Comparison of ENCODE assay signal across 1 cellular context in genomic region chr17:7572338-7572587, GRCh38.
TF ChIP-seq lines count a peak whose summit lies in the region.

No MANE protein-coding gene starts in this region.

TF ChIP-seq in HEK293, 187 proteins besides CTCF, POLR2A, EP300 and RAD21 (continued from another document):
- TF ChIP-seq ZNF148 (tag by site-specific recombination; IDR thresholded peaks at IDR 0.05; ENCODE audit: borderline replicate concordance) (no peak), PRDM10 (tag by site-specific recombination; IDR thresholded peaks at IDR 0.05) (peak; percentile 83; the same call in 1 of the 2 replicates), ZNF488 (tag by site-specific recombination; IDR thresholded peaks at IDR 0.05) (no peak), PRDM1 (tag by site-specific recombination; IDR thresholded peaks at IDR 0.05) (peak; percentile 76), PATZ1 (tag by site-specific recombination; IDR thresholded peaks at IDR 0.05) (peak; percentile 66)
